ENCODE assay signal across 8 cellular contexts in genomic region chr7:38363379-38363778, GRCh38.
DNase-seq lines count a peak whose midpoint lies in the region; ATAC-seq and TF ChIP-seq lines count a peak whose summit lies in the region.
"Not testable (repeated sequence)": the region's sequence is repeated elsewhere in the genome, so short reads cannot be mapped to it uniquely, and the experiment has no call there.

No MANE protein-coding gene starts in this region.

- peak; percentile 16 for ATAC-seq in HG02610 (IDR thresholded peaks at IDR 0.05; ENCODE audit: unreplicated experiment)
- ATAC-seq in activated naive CD4-positive, alpha-beta T cell treated with anti-CD3 and anti-CD28 coated beads, Interleukin-2, amount 50 U/mL, for 72 hours: peak; percentile 15 to 25
- peak; percentile 55 to 65 for ATAC-seq in natural killer cell treated with Interleukin-12 subunit alpha and Interleukin-12 subunit beta and Interleukin-15 and Interleukin-18, amount 100 ng/mL, for 72 hours

- not testable (repeated sequence) for H3K27me3 Mint-ChIP-seq in natural killer cell treated with Interleukin-12 subunit alpha and Interleukin-12 subunit beta and Interleukin-15 and Interleukin-18, amount 100 ng/mL, for 72 hours

- H3K4me3 ChIP-seq in WERI-Rb-1 (ENCODE audit: low read depth, low read length); fibroblast of mammary gland (ENCODE audit: control insufficient read depth, low read depth, low read length): not testable (repeated sequence)

- H3K27me3 ChIP-seq in WERI-Rb-1 (ENCODE audit: insufficient read depth, low read depth, severe bottlenecking): not testable (repeated sequence)

- H3K27ac ChIP-seq in WERI-Rb-1: not testable (repeated sequence)

- peaks cover 59 to 71% of the 10 kb centered on the region in 2 donors for H3K4me1 Mint-ChIP-seq in natural killer cell treated with Interleukin-12 subunit alpha and Interleukin-12 subunit beta and Interleukin-15 and Interleukin-18, amount 100 ng/mL, for 72 hours (ENCODE audit: low read depth in 2 of 2)

- not testable (repeated sequence) for H3K9me3 Mint-ChIP-seq in activated naive CD4-positive, alpha-beta T cell treated with anti-CD3 and anti-CD28 coated beads, Interleukin-2, amount 50 U/mL, for 72 hours; natural killer cell treated with Interleukin-12 subunit alpha and Interleukin-12 subunit beta and Interleukin-15 and Interleukin-18, amount 100 ng/mL, for 72 hours

- not testable (repeated sequence) for H3K9me3 ChIP-seq in WERI-Rb-1 (ENCODE audit: severe bottlenecking)

- TF ChIP-seq CTCF in WERI-Rb-1 (IDR thresholded peaks at IDR 0.05; ENCODE audit: low read depth, low read length) (peak; percentile 72), fibroblast of mammary gland (conservative IDR thresholded peaks at IDR 0.05; ENCODE audit: control insufficient read depth, insufficient read depth, low read depth, low read length) (peak; percentile 54)

- DNase-seq in DMS 273 (lab: John Stamatoyannopoulos, UW; ENCODE audit: unreplicated experiment): peak; percentile 63
- DNase-seq in NCI-H82 treated with DMSO at 0.1 percent for 48 hours (lab: John Stamatoyannopoulos, UW; ENCODE audit: unreplicated experiment): peak; percentile 16
- peak; percentile 66 for DNase-seq in WERI-Rb-1
- peak; percentile 70 to 78 for DNase-seq in activated naive CD4-positive, alpha-beta T cell treated with anti-CD3 and anti-CD28 coated beads, Interleukin-2, amount 50 U/mL, for 72 hours (ENCODE audit: low spot score in 2 of 2)
- DNase-seq in fibroblast of mammary gland (ENCODE audit: low read depth): not testable (repeated sequence)
- peak; percentile 72 for DNase-seq in natural killer cell treated with Interleukin-12 subunit alpha and Interleukin-12 subunit beta and Interleukin-15 and Interleukin-18, amount 100 ng/mL, for 72 hours (ENCODE audit: low spot score)
- DNase-seq in stimulated activated naive CD4-positive, alpha-beta T cell treated with Interleukin-2 at 50 U/mL for 16 hours (lab: John Stamatoyannopoulos, UW): peak; percentile 68

- H3K36me3 Mint-ChIP-seq in activated naive CD4-positive, alpha-beta T cell treated with anti-CD3 and anti-CD28 coated beads, Interleukin-2, amount 50 U/mL, for 72 hours: peaks cover 9 to 16% of the 10 kb centered on the region in 2 donors
- H3K36me3 Mint-ChIP-seq in natural killer cell treated with Interleukin-12 subunit alpha and Interleukin-12 subunit beta and Interleukin-15 and Interleukin-18, amount 100 ng/mL, for 72 hours: not testable (repeated sequence)

- peak overlapping the region; percentile 85 for H3K4me3 Mint-ChIP-seq in natural killer cell treated with Interleukin-12 subunit alpha and Interleukin-12 subunit beta and Interleukin-15 and Interleukin-18, amount 100 ng/mL, for 72 hours

- H3K27ac Mint-ChIP-seq in activated naive CD4-positive, alpha-beta T cell treated with anti-CD3 and anti-CD28 coated beads, Interleukin-2, amount 50 U/mL, for 72 hours: peak overlapping the region; percentile 70 to 89
- H3K27ac Mint-ChIP-seq in natural killer cell treated with Interleukin-12 subunit alpha and Interleukin-12 subunit beta and Interleukin-15 and Interleukin-18, amount 100 ng/mL, for 72 hours: peak overlapping the region; percentile 89 to 97

- not testable (repeated sequence) for H3K36me3 ChIP-seq in WERI-Rb-1
